22 cellular contexts compared by ENCODE assay signal in genomic region chr13:27126877-27127276, GRCh38. TPM values are rescaled to one million over a fixed set of nuclear protein-coding genes. Genes with fewer than 3 reads are reported as not detected.
DNase-seq lines count a peak whose midpoint lies in the region; ATAC-seq and TF ChIP-seq lines count a peak whose summit lies in the region.
"Had no signal": no experiment of that assay in that cellular context is flagged by ENCODE, and none has a peak within 500 bp of the region (broad histone marks: within the 10 kb centered on the region; RNA-seq: fewer than 3 reads in every experiment).

No MANE protein-coding gene starts in this region.

- TF ChIP-seq POLR2A in lower leg skin (IDR thresholded peaks at IDR 0.05): no peak

- no peak for ATAC-seq in activated T-cell treated with anti-CD3 and anti-CD28 coated beads, Interleukin-2, amount 50 U/mL, for 72 hours (replicated peaks in 1 of 2)
- no peak for ATAC-seq in activated B cell treated with CpG ODN at 0.5 μM for 24 hours (ENCODE audit: low read depth)
- no peak for ATAC-seq in HG02884 (IDR thresholded peaks at IDR 0.05; ENCODE audit: unreplicated experiment)
- ATAC-seq in GM18520 (IDR thresholded peaks at IDR 0.05; ENCODE audit: unreplicated experiment): no peak
- ATAC-seq: naive thymus-derived CD4-positive, alpha-beta T cell; Right ventricle myocardium inferior had no signal

- in situ Hi-C loops in GM13976 (cut with MboI; ENCODE audit: low sequenced_read_pairs, unreplicated experiment): no loop called here

- peaks cover 22 to 43% of the 10 kb centered on the region in 2 donors for H3K36me3 Mint-ChIP-seq in activated T-cell treated with anti-CD3 and anti-CD28 coated beads, Interleukin-2, amount 50 U/mL, for 72 hours (ENCODE audit: insufficient read depth in 2 of 2)
- H3K36me3 Mint-ChIP-seq in activated B cell treated with CpG ODN at 0.5 μM for 24 hours (ENCODE audit: low read depth): peaks cover 32% of the 10 kb centered on the region
- peaks cover 19% of the 10 kb centered on the region for H3K36me3 Mint-ChIP-seq in osteocyte (ENCODE audit: unreplicated experiment)

- CTCF ChIA-PET in activated B cell treated with CpG ODN at 0.5 μM for 24 hours (lab: Charles Lee): interaction anchor here (0.6 to 1.3 kb wide), 2 partner anchors 23 to 43 kb away, joined by 3 to 4 read pairs; no protein-coding TSS in a partner anchor

- TF ChIP-seq CTCF in GM13976 (IDR thresholded peaks at IDR 0.05; ENCODE audit: borderline replicate concordance, control extremely low read depth, extremely low read depth, insufficient read depth, missing control alignments) (no peak), activated B cell treated with CpG ODN at 0.5 μM for 24 hours (IDR thresholded peaks at IDR 0.05) (no peak), osteocyte (IDR thresholded peaks at IDR 0.05) (no peak), lower leg skin (IDR thresholded peaks at IDR 0.05) (no peak)

- H3K27ac Mint-ChIP-seq in activated T-cell treated with anti-CD3 and anti-CD28 coated beads, Interleukin-2, amount 50 U/mL, for 72 hours: peak overlapping the region; percentile 86
- H3K27ac Mint-ChIP-seq in activated B cell treated with CpG ODN at 0.5 μM for 24 hours (peak overlapping the region; percentile 76), osteocyte (ENCODE audit: unreplicated experiment) (peak overlapping the region; percentile 19)
- H3K27ac Mint-ChIP-seq: T-helper 2 cell treated with Interferon-gamma antibody and Interleukin-4, amounts not matched to agents 5 μg/mL and 100 μg/mL, for 36 hours had no signal

- intact Hi-C loops in activated B cell treated with CpG ODN at 0.5 μM for 24 hours (cut with micrococcal nuclease): loop anchor here (1.0 kb wide), 1 partner anchor 9 kb away; no protein-coding TSS in a partner anchor
- intact Hi-C loops in lower leg skin (cut with DNase I; ENCODE audit: low total_unique reads): no loop called here

- H3K9me3 Mint-ChIP-seq in activated T-cell treated with anti-CD3 and anti-CD28 coated beads, Interleukin-2, amount 50 U/mL, for 72 hours: peaks cover 7 to 15% of the 10 kb centered on the region in 2 donors
- H3K9me3 Mint-ChIP-seq in activated B cell treated with CpG ODN at 0.5 μM for 24 hours: peaks cover 18% of the 10 kb centered on the region
- peaks cover 4% of the 10 kb centered on the region for H3K9me3 Mint-ChIP-seq in osteocyte (ENCODE audit: unreplicated experiment)

- no peak overlapping the region for H3K4me3 ChIP-seq in lower leg skin (ENCODE audit: low read depth, poor library complexity, severe bottlenecking)
- H3K4me3 ChIP-seq: left ventricle myocardium inferior had no signal

- DNase-seq in activated T-cell treated with anti-CD3 and anti-CD28 coated beads, Interleukin-2, amount 50 U/mL, for 72 hours: peak in 1 of 2 donors; percentile 23
- no peak for DNase-seq in activated T-cell treated with anti-CD3 and anti-CD28 coated beads, Interleukin-2, amount 50 U/mL, for 48 hours
- DNase-seq in GM13976 (ENCODE audit: low spot score) (peak; percentile 28), activated B cell treated with CpG ODN at 0.5 μM for 24 hours (no peak), osteocyte (ENCODE audit: extremely low spot score, unreplicated experiment) (no peak), lower leg skin (ENCODE audit: low spot score in 2 of 2) (no peak)
- DNase-seq: ACHN; activated CD4-positive, alpha-beta T cell treated with anti-CD3 and anti-CD28 coated beads for 48 hours; effector memory CD4-positive, alpha-beta T cell; KG1; left ventricle myocardium inferior; MM.1S; naive thymus-derived CD4-positive, alpha-beta T cell; NCI-H1436 treated with DMSO at 0.1 percent for 48 hours; occipital lobe; small intestine; stimulated activated CD8-positive, alpha-beta memory T cell treated with anti-CD3 and anti-CD28 coated beads, Interleukin-4, amount 100 ng/mL, for 48 hours; trophoblast cell had no signal

- peak overlapping the region in 1 of 2 donors; percentile 85 for H3K4me3 Mint-ChIP-seq in activated T-cell treated with anti-CD3 and anti-CD28 coated beads, Interleukin-2, amount 50 U/mL, for 72 hours
- H3K4me3 Mint-ChIP-seq in activated B cell treated with CpG ODN at 0.5 μM for 24 hours: peak overlapping the region; percentile 28
- no peak overlapping the region for H3K4me3 Mint-ChIP-seq in osteocyte (ENCODE audit: unreplicated experiment)
- H3K4me3 Mint-ChIP-seq: T-helper 2 cell treated with Interferon-gamma antibody and Interleukin-4, amounts not matched to agents 5 μg/mL and 100 μg/mL, for 36 hours had no signal

- H3K27me3 Mint-ChIP-seq in activated T-cell treated with anti-CD3 and anti-CD28 coated beads, Interleukin-2, amount 50 U/mL, for 72 hours (ENCODE audit: low read depth): no peaks in the 10 kb centered on the region
- H3K27me3 Mint-ChIP-seq in activated B cell treated with CpG ODN at 0.5 μM for 24 hours: no peaks in the 10 kb centered on the region
- no peaks in the 10 kb centered on the region for H3K27me3 Mint-ChIP-seq in osteocyte (ENCODE audit: unreplicated experiment)
- H3K27me3 Mint-ChIP-seq: naive thymus-derived CD4-positive, alpha-beta T cell had no signal

- POLR2A ChIA-PET in activated B cell treated with CpG ODN at 0.5 μM for 24 hours (lab: Charles Lee): interaction anchor here (0.8 to 2.1 kb wide), 3 partner anchors 20 to 144 kb away, joined by 3 to 8 read pairs (median 5); partner anchors contain the start of gene RASL11A

- peaks cover 72% of the 10 kb centered on the region for H3K4me1 Mint-ChIP-seq in activated T-cell treated with anti-CD3 and anti-CD28 coated beads, Interleukin-2, amount 50 U/mL, for 72 hours (ENCODE audit: low read depth)
- peaks cover 74% of the 10 kb centered on the region for H3K4me1 Mint-ChIP-seq in activated B cell treated with CpG ODN at 0.5 μM for 24 hours
- H3K4me1 Mint-ChIP-seq in osteocyte (ENCODE audit: unreplicated experiment): peaks cover 71% of the 10 kb centered on the region

RNA-seq across cellular contexts. Expression of gene USP12, which starts 44.7 kb away (rescaled TPM):
- 10 to 100 TPM; 39.6 to 57.3 TPM for total RNA-seq in activated T-cell treated with anti-CD3 and anti-CD28 coated beads, Interleukin-2, amount 50 U/mL, for 72 hours
- 52.0 and 58.8 TPM in 2 replicates for total RNA-seq in activated B cell treated with CpG ODN at 0.5 μM for 24 hours
- total RNA-seq in osteocyte: 31.8 and 32.6 TPM in 2 replicates
- 10 to 100 TPM; 23.0 to 30.9 (median 26.9) TPM for total RNA-seq in lower leg skin

Comparison
In these comparisons a context has a peak if more than half of its experiments do, and no peak if none do; other contexts are left out.
1. H3K27ac Mint-ChIP-seq: peak in every context shown above with its lines; median percentile 86 in activated T-cell treated with anti-CD3 and anti-CD28 coated beads, Interleukin-2, amount 50 U/mL, for 72 hours; 76 in activated B cell treated with CpG ODN at 0.5 μM for 24 hours; 19 in osteocyte.